ENCODE assay signal across 23 cellular contexts in the genomic region with DNA sequence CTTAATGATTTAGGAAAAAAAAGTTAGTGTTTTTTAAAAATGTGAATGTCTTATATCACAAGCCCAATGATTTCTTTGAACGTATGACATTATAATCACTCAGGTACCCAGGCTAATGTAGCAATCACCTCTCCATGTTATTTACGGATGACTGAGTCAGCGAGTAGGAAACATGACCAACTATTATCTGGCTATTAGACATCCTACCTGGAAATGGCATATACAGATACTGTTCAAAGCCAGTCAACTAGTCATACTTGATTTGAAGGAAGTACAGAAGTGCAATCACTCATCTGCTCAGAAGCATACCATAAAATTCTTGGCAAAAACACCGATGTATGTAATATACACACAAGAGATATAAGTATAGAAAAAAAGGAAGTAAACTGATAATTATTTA.
"Had no signal": no experiment of that assay in that cellular context is flagged by ENCODE, and none has a peak within 500 bp of the region (broad histone marks: within the 10 kb centered on the region; RNA-seq: fewer than 3 reads in every experiment).

No MANE protein-coding gene starts in this region.

- H3K9me3 ChIP-seq: SJSA1 had no signal

- H3K36me3 ChIP-seq: SJSA1 had no signal

- H3K27me3 ChIP-seq: SJSA1 had no signal

- H3K27ac ChIP-seq: KMS-11, SJSA1 had no signal

- H3K4me3 ChIP-seq: SJSA1 had no signal

- H3K4me1 ChIP-seq: SJSA1 had no signal

- DNase-seq: activated CD4-positive, alpha-beta T cell treated with anti-CD3 and anti-CD28 coated beads for 4 hours; activated CD8-positive, alpha-beta memory T cell treated with anti-CD3 and anti-CD28 coated beads, Interleukin-2, amount 50 U/mL, for 4 hours; activated CD8-positive, alpha-beta T cell treated with anti-CD3 and anti-CD28 coated beads for 36 hours; activated gamma-delta T cell treated with Interleukin-2 at 50 U/mL for 16 hours; activated naive CD4-positive, alpha-beta T cell treated with anti-CD3 and anti-CD28 coated beads, Interleukin-2, amount 10 ng/mL, durations not matched to agents 7 days and 5 days; activated naive CD8-positive, alpha-beta T cell treated with anti-CD3 and anti-CD28 coated beads for 36 hours; activated T-cell treated with anti-CD3 and anti-CD28 coated beads, Interleukin-2, amount 50 U/mL, for 72 hours; central memory CD4-positive, alpha-beta T cell; MM.1S; NCI-H1105; NCI-H1436; NCI-H1694 treated with DMSO at 0.1 percent for 48 hours; NCI-H2029 treated with DMSO at 0.1 percent for 48 hours; NCI-H226; NCI-H526; NCI-H82; RPMI8226; SHP77 had no signal

- ATAC-seq: activated CD4-positive, CD25-positive, alpha-beta regulatory T cell treated with anti-CD3 and anti-CD28 coated beads, Interleukin-2, amount 50 U/mL, for 24 hours; activated CD8-positive, alpha-beta T cell treated with anti-CD3 and anti-CD28 coated beads for 36 hours; activated T-cell treated with anti-CD3 and anti-CD28 coated beads, Interleukin-2, amount 50 U/mL, for 72 hours; Panc1; SK-N-SH treated with all-trans-retinoic acid at 6 μM for 48 hours had no signal

- H3K4me2 ChIP-seq: KMS-11 had no signal

- H3K9ac ChIP-seq: KMS-11 had no signal
